In genomic region chr1:209674957-209675566, GRCh38 we compare ENCODE assay signal across 8 cellular contexts. TPM values are rescaled to one million over a fixed set of nuclear protein-coding genes. Genes with fewer than 3 reads are reported as not detected.
A peak's percentile ranks its signal among the peaks of the same experiment; 100 is the strongest.
DNase-seq lines count a peak whose midpoint lies in the region; ATAC-seq, FAIRE-seq and TF ChIP-seq lines count a peak whose summit lies in the region.

Gene G0S2 (plus strand): TSS chr1:209675412. CDS start chr1:209675685, 273 bp downstream.

- peak; percentile 84 for DNase-seq in HK-2 (ENCODE audit: unreplicated experiment)
- DNase-seq in cerebellar cortex (ENCODE audit: low spot score) = peak; percentile 35
- peak; percentile 82 for DNase-seq in islet precursor cell
- peak; percentile 56 for DNase-seq in small intestine
- DNase-seq in NCI-H2107 (lab: John Stamatoyannopoulos, UW) = no peak
- DNase-seq in KG1 (lab: John Stamatoyannopoulos, UW) = no peak

- 2 to 5% (median 4%) methylated on average over 40 to 47 of the region's 47 CpGs for WGBS in small intestine, 3 donors

- H3K4me1 ChIP-seq in small intestine (ENCODE audit: control insufficient read depth in 2 of 2, insufficient read depth in 1 of 2, low read depth in 1 of 2, low read length in 1 of 2) = peaks cover 10 to 17% of the 10 kb centered on the region in 2 donors

- no peaks in the 10 kb centered on the region for H3K9me3 ChIP-seq in small intestine (ENCODE audit: control insufficient read depth, low read depth)

- H3K27me3 ChIP-seq in small intestine (ENCODE audit: control insufficient read depth in 2 of 2, insufficient read depth in 2 of 2, low read length in 2 of 2) = no peaks in the 10 kb centered on the region

- peak within 1 kb of the TSS; percentile 32 to 42 for H3K4me3 ChIP-seq in small intestine (ENCODE audit: low read depth in 1 of 2, low read length in 2 of 2)

- ATAC-seq in SK-N-SH treated with all-trans-retinoic acid at 6 μM for 48 hours = peak; percentile 85
- ATAC-seq in GM18909 (IDR thresholded peaks at IDR 0.05; ENCODE audit: poor library complexity, unreplicated experiment) = no peak

- H3K36me3 ChIP-seq in small intestine (ENCODE audit: control insufficient read depth in 2 of 2, insufficient read depth in 2 of 2, low read length in 2 of 2) = no peaks in the 10 kb centered on the region

- H3K27ac ChIP-seq in small intestine (ENCODE audit: low read depth in 1 of 2, low read length in 1 of 2) = peak within 1 kb of the TSS in 1 of 2 donors; percentile 78

- no peak for FAIRE-seq in small intestine (lab: Jason Lieb, UNC)

TF ChIP-seq in SK-N-SH treated with all-trans-retinoic acid at 6 μM for 48 hours, 23 proteins besides CTCF, POLR2A, EP300 and RAD21:
- no peak for TF ChIP-seq ZNF70 (CRISPR knock-in tag; IDR thresholded peaks at IDR 0.05)
- TF ChIP-seq BACH2 (CRISPR knock-in tag; IDR thresholded peaks at IDR 0.05; ENCODE audit: borderline replicate concordance) = no peak
- TF ChIP-seq ZNF8 (CRISPR knock-in tag; IDR thresholded peaks at IDR 0.05) = no peak
- TF ChIP-seq ZFP3 (CRISPR knock-in tag; IDR thresholded peaks at IDR 0.05) = no peak
- no peak for TF ChIP-seq GLIS3 (CRISPR knock-in tag; IDR thresholded peaks at IDR 0.05)
- TF ChIP-seq, protein P1, sequence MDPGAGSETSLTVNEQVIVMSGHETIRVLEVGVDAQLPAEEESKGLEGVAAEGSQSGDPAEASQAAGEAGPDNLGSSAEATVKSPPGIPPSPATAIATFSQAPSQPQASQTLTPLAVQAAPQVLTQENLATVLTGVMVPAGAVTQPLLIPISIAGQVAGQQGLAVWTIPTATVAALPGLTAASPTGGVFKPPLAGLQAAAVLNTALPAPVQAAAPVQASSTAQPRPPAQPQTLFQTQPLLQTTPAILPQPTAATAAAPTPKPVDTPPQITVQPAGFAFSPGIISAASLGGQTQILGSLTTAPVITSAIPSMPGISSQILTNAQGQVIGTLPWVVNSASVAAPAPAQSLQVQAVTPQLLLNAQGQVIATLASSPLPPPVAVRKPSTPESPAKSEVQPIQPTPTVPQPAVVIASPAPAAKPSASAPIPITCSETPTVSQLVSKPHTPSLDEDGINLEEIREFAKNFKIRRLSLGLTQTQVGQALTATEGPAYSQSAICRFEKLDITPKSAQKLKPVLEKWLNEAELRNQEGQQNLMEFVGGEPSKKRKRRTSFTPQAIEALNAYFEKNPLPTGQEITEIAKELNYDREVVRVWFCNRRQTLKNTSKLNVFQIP (CRISPR knock-in tag; IDR thresholded peaks at IDR 0.05; ENCODE audit: borderline replicate concordance, low read depth) = no peak
- no peak for TF ChIP-seq TOX (CRISPR knock-in tag; IDR thresholded peaks at IDR 0.05; ENCODE audit: borderline replicate concordance)
- TF ChIP-seq PPARA (CRISPR knock-in tag; IDR thresholded peaks at IDR 0.05; ENCODE audit: borderline replicate concordance) = no peak
- no peak for TF ChIP-seq OSR1 (CRISPR knock-in tag; IDR thresholded peaks at IDR 0.05)
- TF ChIP-seq ESRRG (CRISPR knock-in tag; IDR thresholded peaks at IDR 0.05) = no peak
- no peak for TF ChIP-seq CSRNP3 (CRISPR knock-in tag; IDR thresholded peaks at IDR 0.05)

RNA-seq across cellular contexts. Expression of gene G0S2, which starts in this region (rescaled TPM):
- polyA plus RNA-seq in small intestine = 100 to 1,000 TPM in 1 of 3 donors, 10 to 100 TPM in 1, 1 to 10 TPM in 1; 6.9 to 141 (median 11.1) TPM

Comparison
In these comparisons a context has a peak if more than half of its experiments do, and no peak if none do; other contexts are left out.
1. DNase-seq: peak in HK-2 (single experiment), cerebellar cortex (single experiment), islet precursor cell (single experiment) and small intestine (single experiment); none in NCI-H2107 (single experiment) and KG1 (single experiment).